Comparison of ENCODE assay signal across 12 cellular contexts in genomic region chr19:2045501-2046045, GRCh38. TPM values are rescaled to one million over a fixed set of nuclear protein-coding genes. Genes with fewer than 3 reads are reported as not detected.
DNase-seq lines count a peak whose midpoint lies in the region; ATAC-seq, FAIRE-seq and TF ChIP-seq lines count a peak whose summit lies in the region.
"Had no signal": no experiment of that assay in that cellular context is flagged by ENCODE, and none has a peak within 500 bp of the region (broad histone marks: within the 10 kb centered on the region; RNA-seq: fewer than 3 reads in every experiment).

No MANE protein-coding gene starts in this region.

- H3K36me3 ChIP-seq in kidney (ENCODE audit: control insufficient read depth in 1 of 2, insufficient read depth in 2 of 2, low read length in 2 of 2) = peaks cover 3 to 49% of the 10 kb centered on the region in 2 donors
- no peaks in the 10 kb centered on the region for H3K36me3 ChIP-seq in testis (ENCODE audit: low read depth, missing control alignments)

- H3K4me3 Mint-ChIP-seq in activated T-helper 17 cell treated with anti-CD3 and anti-CD28 coated beads, Interleukin-2, amount 50 U/mL, for 72 hours = peak overlapping the region; percentile 45

- H3K4me3 ChIP-seq in kidney (ENCODE audit: low read length in 2 of 2) (no peak overlapping the region), testis (no peak overlapping the region)
- H3K4me3 ChIP-seq: ascending aorta had no signal

- H3K27ac ChIP-seq in kidney (ENCODE audit: low read depth in 2 of 2, low read length in 2 of 2) = peak overlapping the region; percentile 45 to 51
- H3K27ac ChIP-seq in testis = peak overlapping the region; percentile 27 to 45

- 59 to 67% methylated on average over 11 to 14 of the region's 14 CpGs for WGBS in testis, 2 donors

- no peaks in the 10 kb centered on the region for H3K9me3 ChIP-seq in kidney (ENCODE audit: control insufficient read depth in 1 of 2, low read length in 2 of 2)
- no peaks in the 10 kb centered on the region for H3K9me3 ChIP-seq in testis
- H3K9me3 ChIP-seq: ascending aorta had no signal

- no peak overlapping the region for H3K9ac ChIP-seq in kidney (ENCODE audit: low read length in 2 of 2)

- no peaks in the 10 kb centered on the region for H3K27me3 Mint-ChIP-seq in activated T-helper 17 cell treated with anti-CD3 and anti-CD28 coated beads, Interleukin-2, amount 50 U/mL, for 72 hours

- no peaks in the 10 kb centered on the region for H3K9me3 Mint-ChIP-seq in activated T-helper 17 cell treated with anti-CD3 and anti-CD28 coated beads, Interleukin-2, amount 50 U/mL, for 72 hours

- H3K36me3 Mint-ChIP-seq in activated T-helper 17 cell treated with anti-CD3 and anti-CD28 coated beads, Interleukin-2, amount 50 U/mL, for 72 hours (ENCODE audit: low read depth) = peaks cover 83% of the 10 kb centered on the region

- DNase-seq in kidney = peak; percentile 81
- DNase-seq in testis = no peak
- DNase-seq in NCI-H1048 (lab: John Stamatoyannopoulos, UW) = no peak
- no peak for DNase-seq in activated gamma-delta T cell (lab: John Stamatoyannopoulos, UW)
- no peak for DNase-seq in NCI-H345 (lab: John Stamatoyannopoulos, UW)
- DNase-seq: activated CD8-positive, alpha-beta memory T cell treated with anti-CD3 and anti-CD28 coated beads, Interleukin-2, amount 50 U/mL, for 4 hours; DMS153; RPMI8226; stimulated activated CD8-positive, alpha-beta memory T cell treated with anti-CD3 and anti-CD28 coated beads, Interleukin-4, amount 100 ng/mL, for 48 hours had no signal

- no peak for TF ChIP-seq CTCF in kidney (IDR thresholded peaks at IDR 0.05; ENCODE audit: borderline replicate concordance, extremely low read depth, insufficient read depth)
- no peak for TF ChIP-seq CTCF in testis (IDR thresholded peaks at IDR 0.05)

- H3K4me1 ChIP-seq in kidney (ENCODE audit: control insufficient read depth in 1 of 2, insufficient read depth in 1 of 2, low read depth in 1 of 2, low read length in 2 of 2) (peaks cover 48 to 78% of the 10 kb centered on the region in 2 donors), testis (peaks cover 59% of the 10 kb centered on the region)

- no peak for FAIRE-seq in kidney (lab: Jason Lieb, UNC)

- peak; percentile 49 for TF ChIP-seq POLR2A in GM15510 (IDR thresholded peaks at IDR 0.05; ENCODE audit: borderline replicate concordance, extremely low read depth, insufficient read length)
- TF ChIP-seq POLR2A in testis (IDR thresholded peaks at IDR 0.05) = no peak

- no peaks in the 10 kb centered on the region for H3K4me1 Mint-ChIP-seq in activated T-helper 17 cell treated with anti-CD3 and anti-CD28 coated beads, Interleukin-2, amount 50 U/mL, for 72 hours

- H3K27me3 ChIP-seq in testis = no peaks in the 10 kb centered on the region
- H3K27me3 ChIP-seq: ascending aorta had no signal

- intact Hi-C loops in kidney (cut with DNase I) (no loop called here), testis (cut with DNase I; ENCODE audit: low total_unique reads) (no loop called here)

- ATAC-seq in activated T-helper 17 cell treated with anti-CD3 and anti-CD28 coated beads, Interleukin-2, amount 50 U/mL, for 72 hours (replicated peaks) = no peak

- no peak overlapping the region for H3K27ac Mint-ChIP-seq in activated T-helper 17 cell treated with anti-CD3 and anti-CD28 coated beads, Interleukin-2, amount 50 U/mL, for 72 hours

RNA-seq across cellular contexts. Expression of gene MKNK2, which starts 5.5 kb away (rescaled TPM):
- total RNA-seq in activated T-helper 17 cell treated with anti-CD3 and anti-CD28 coated beads, Interleukin-2, amount 50 U/mL, for 72 hours = 100 to 1,000 TPM; 280 to 525 TPM
- total RNA-seq in kidney (190 TPM), testis (100 to 1,000 TPM in 1 of 2 donors, 10 to 100 TPM in 1; 93.0 to 103 TPM)
- polyA plus RNA-seq in kidney (ENCODE audit: insufficient read depth, low read depth, low replicate concordance) (67.2 TPM), testis (ENCODE audit: insufficient read depth, low read depth, low replicate concordance) (76.5 TPM)

RNA-seq across cellular contexts. Expression of gene BTBD2, which starts 30.1 kb away (rescaled TPM):
- 10 to 100 TPM; 44.2 to 56.0 TPM for total RNA-seq in activated T-helper 17 cell treated with anti-CD3 and anti-CD28 coated beads, Interleukin-2, amount 50 U/mL, for 72 hours
- total RNA-seq in kidney = 70.3 TPM
- 57.0 TPM for polyA plus RNA-seq in kidney (ENCODE audit: insufficient read depth, low read depth, low replicate concordance)
- total RNA-seq in testis = 100 to 1,000 TPM in 1 of 2 donors, 10 to 100 TPM in 1; 61.1 to 117 TPM
- 43.2 TPM for polyA plus RNA-seq in testis (ENCODE audit: insufficient read depth, low read depth, low replicate concordance)

RNA-seq across cellular contexts. Expression of gene MOB3A, which starts 50.6 kb away (rescaled TPM):
- 100 to 1,000 TPM; 271 to 387 TPM for total RNA-seq in activated T-helper 17 cell treated with anti-CD3 and anti-CD28 coated beads, Interleukin-2, amount 50 U/mL, for 72 hours
- total RNA-seq in kidney (59.7 TPM), testis (10 to 100 TPM; 22.8 to 31.6 TPM)
- polyA plus RNA-seq in kidney (ENCODE audit: insufficient read depth, low read depth, low replicate concordance) (16.9 TPM), testis (ENCODE audit: insufficient read depth, low read depth, low replicate concordance) (17.8 TPM)

RNA-seq across cellular contexts. Expression of gene IZUMO4, which starts 51.1 kb away (rescaled TPM):
- total RNA-seq in activated T-helper 17 cell treated with anti-CD3 and anti-CD28 coated beads, Interleukin-2, amount 50 U/mL, for 72 hours = 100 to 1,000 TPM in 1 of 2 donors, 10 to 100 TPM in 1; 13.9 to 143 TPM
- total RNA-seq in kidney (4.3 TPM), testis (100 to 1,000 TPM; 208 to 276 TPM)
- polyA plus RNA-seq in kidney (ENCODE audit: insufficient read depth, low read depth, low replicate concordance) (8.9 TPM), testis (ENCODE audit: insufficient read depth, low read depth, low replicate concordance) (796 TPM)
- total RNA-seq: ascending aorta had no signal
